8 cellular contexts compared by ENCODE assay signal in genomic region chr9:71910602-71911060, GRCh38. TPM values are rescaled to one million over a fixed set of nuclear protein-coding genes. Genes with fewer than 3 reads are reported as not detected.
DNase-seq lines count a peak whose midpoint lies in the region; ATAC-seq and TF ChIP-seq lines count a peak whose summit lies in the region.

No MANE protein-coding gene starts in this region.

- TF ChIP-seq EP300 in SK-N-SH (IDR thresholded peaks at IDR 0.05; ENCODE audit: borderline replicate concordance in 1 of 2, low read depth in 1 of 2, low read length in 1 of 2): no peak

- H2AFZ ChIP-seq in SK-N-SH (ENCODE audit: low read depth): peak overlapping the region; percentile 57; the same call in 1 of the 2 replicates

- TF ChIP-seq CTCF in SK-N-SH (IDR thresholded peaks at IDR 0.05) (no peak; the same call in 1 of the 2 replicates), fibroblast of pulmonary artery (IDR thresholded peaks at IDR 0.05; ENCODE audit: low read length, missing control alignments) (no peak), prostate gland (IDR thresholded peaks at IDR 0.05) (no peak)

- TF ChIP-seq RAD21 in SK-N-SH (IDR thresholded peaks at IDR 0.05; ENCODE audit: low read length): no peak

- peak overlapping the region; percentile 73 to 91 for H3K4me3 ChIP-seq in SK-N-SH (ENCODE audit: low read depth in 2 of 2, low read length in 1 of 2)
- peak overlapping the region; percentile 93 for H3K4me3 ChIP-seq in fibroblast of pulmonary artery (replicated peaks; ENCODE audit: low read depth, low read length)
- peak overlapping the region; percentile 96 for H3K4me3 ChIP-seq in prostate gland

- WGBS in SK-N-SH (ENCODE audit: low lambda C conversion rate): under 1% methylated on average over 18 of the region's 62 CpGs
- WGBS in prostate gland: under 1% methylated on average over 38 of the region's 62 CpGs

- no peaks in the 10 kb centered on the region for H3K9me2 ChIP-seq in SK-N-SH

- peak overlapping the region; percentile 83 for H3K4me2 ChIP-seq in SK-N-SH

- H4K20me1 ChIP-seq in SK-N-SH (ENCODE audit: insufficient read depth): peaks cover 46% of the 10 kb centered on the region

- H3K27ac ChIP-seq in SK-N-SH (ENCODE audit: low read depth in 2 of 2, low read length in 1 of 2): peak overlapping the region; percentile 85 to 94
- H3K27ac ChIP-seq in prostate gland: peak overlapping the region; percentile 93 to 95

- H3K27me3 Mint-ChIP-seq in activated T-cell treated with anti-CD3 and anti-CD28 coated beads, Interleukin-2, amount 50 U/mL, for 4 hours (ENCODE audit: low read depth): no peaks in the 10 kb centered on the region

- intact Hi-C loops in prostate gland (cut with DNase I): loop anchor here (2.0 kb wide), 1 partner anchor 142 kb away; the partner anchor contains the start of gene CEMIP2

- DNase-seq in activated T-cell treated with anti-CD3 and anti-CD28 coated beads, Interleukin-2, amount 50 U/mL, for 4 hours: no peak
- no peak for DNase-seq in activated T-cell treated with anti-CD3 and anti-CD28 coated beads, Interleukin-2, amount 50 U/mL, for 48 hours
- DNase-seq in SK-N-SH: peak; percentile 63
- DNase-seq in fibroblast of pulmonary artery (ENCODE audit: low read depth): no peak
- DNase-seq in prostate gland (ENCODE audit: low spot score): peak; percentile 10
- no peak for DNase-seq in dermis blood vessel endothelial cell
- no peak for DNase-seq in midbrain (lab: John Stamatoyannopoulos, UW)

- H3K36me3 ChIP-seq in SK-N-SH (replicated peaks in 1 of 2; ENCODE audit: control insufficient read depth in 1 of 2, insufficient read depth in 2 of 2, low read length in 1 of 2) (no peaks in the 10 kb centered on the region), prostate gland (no peaks in the 10 kb centered on the region)

- H3K79me2 ChIP-seq in SK-N-SH (ENCODE audit: insufficient read depth): peaks cover 82% of the 10 kb centered on the region

- H3K36me3 Mint-ChIP-seq in activated T-cell treated with anti-CD3 and anti-CD28 coated beads, Interleukin-2, amount 50 U/mL, for 4 hours (ENCODE audit: insufficient read depth): no peaks in the 10 kb centered on the region

- peak overlapping the region; percentile 88 for H3K9ac ChIP-seq in SK-N-SH

- peak; percentile 9 to 10 for ATAC-seq in activated T-cell treated with anti-CD3 and anti-CD28 coated beads, Interleukin-2, amount 50 U/mL, for 4 hours
- peak; percentile 27 for ATAC-seq in HG02970 (IDR thresholded peaks at IDR 0.05; ENCODE audit: low FRiP score, unreplicated experiment)

- POLR2A ChIA-PET in SK-N-SH (lab: Yijun Ruan, JAX): interaction anchor here (1.0 to 1.3 kb wide), 2 partner anchors 16 to 19 kb away, joined by 4 read pairs; no protein-coding TSS in a partner anchor

- H3K9me3 Mint-ChIP-seq in activated T-cell treated with anti-CD3 and anti-CD28 coated beads, Interleukin-2, amount 50 U/mL, for 4 hours: no peaks in the 10 kb centered on the region

- H3K27me3 ChIP-seq in SK-N-SH (ENCODE audit: insufficient read depth): no peaks in the 10 kb centered on the region
- no peaks in the 10 kb centered on the region for H3K27me3 ChIP-seq in prostate gland (replicated peaks; ENCODE audit: insufficient read depth)

- CTCF ChIA-PET in SK-N-SH (lab: Yijun Ruan, JAX): no interaction called here

- no peak for TF ChIP-seq POLR2A in prostate gland (IDR thresholded peaks at IDR 0.05)

- peaks cover 58% of the 10 kb centered on the region for H3K4me1 Mint-ChIP-seq in activated T-cell treated with anti-CD3 and anti-CD28 coated beads, Interleukin-2, amount 50 U/mL, for 4 hours (ENCODE audit: low read depth)

- peak overlapping the region; percentile 100 for H3K4me3 Mint-ChIP-seq in activated T-cell treated with anti-CD3 and anti-CD28 coated beads, Interleukin-2, amount 50 U/mL, for 4 hours

- H3F3A ChIP-seq in SK-N-SH (replicated peaks; ENCODE audit: insufficient read depth): peaks cover 13% of the 10 kb centered on the region

- H3K4me1 ChIP-seq in SK-N-SH (ENCODE audit: control insufficient read depth in 1 of 2, insufficient read depth in 2 of 2, low read depth in 1 of 2, low read length in 1 of 2) (peaks cover 0 to 7% of the 10 kb centered on the region in 2 experiments; a peak in 2 of 4 replicates), prostate gland (replicated peaks) (no peaks in the 10 kb centered on the region)

- H3K9me3 ChIP-seq in SK-N-SH (no peaks in the 10 kb centered on the region), prostate gland (no peaks in the 10 kb centered on the region)

TF ChIP-seq in SK-N-SH, 30 proteins besides CTCF, POLR2A, EP300 and RAD21:
- TF ChIP-seq NFIC (IDR thresholded peaks at IDR 0.05; ENCODE audit: borderline replicate concordance) (no peak), FOXJ3 (CRISPR knock-in tag; IDR thresholded peaks at IDR 0.05) (no peak), ZBTB33 (IDR thresholded peaks at IDR 0.05; ENCODE audit: borderline replicate concordance, low read depth) (no peak), PBX3 (IDR thresholded peaks at IDR 0.05) (no peak), POLR2AphosphoS5 (IDR thresholded peaks at IDR 0.05; ENCODE audit: low read depth, low read length) (no peak), FOXM1 (IDR thresholded peaks at IDR 0.05; ENCODE audit: low read depth) (no peak), TCF12 (IDR thresholded peaks at IDR 0.05) (no peak), SMC3 (IDR thresholded peaks at IDR 0.05; ENCODE audit: low read depth, low read length) (no peak), MXI1 (IDR thresholded peaks at IDR 0.05; ENCODE audit: low read depth, low read length) (no peak)

RNA-seq across cellular contexts. Expression of gene ABHD17B, which starts 0.4 kb away (rescaled TPM):
- 10 to 100 TPM; 15.5 to 16.4 (median 15.7) TPM for total RNA-seq in activated T-cell treated with anti-CD3 and anti-CD28 coated beads, Interleukin-2, amount 50 U/mL, for 4 hours
- polyA plus RNA-seq in SK-N-SH (2012; rRNA removed): 7.3 and 9.8 TPM in 2 replicates
- polyA plus RNA-seq in SK-N-SH (2012; cell fraction: cytosol; rRNA removed): 9.5 and 10.2 TPM in 2 replicates
- polyA plus RNA-seq in SK-N-SH (2012; cell fraction: nucleus; rRNA removed): 6.3 and 7.9 TPM in 2 replicates
- total RNA-seq in prostate gland (10 to 100 TPM; 31.6 to 42.4 TPM), dermis blood vessel endothelial cell (68.0 and 76.9 TPM in 2 replicates)

RNA-seq across cellular contexts. Expression of gene C9orf85, which starts 0.8 kb away (rescaled TPM):
- 10 to 100 TPM in 1 of 3 donors, 1 to 10 TPM in 2; 9.0 to 11.4 (median 9.1) TPM for total RNA-seq in activated T-cell treated with anti-CD3 and anti-CD28 coated beads, Interleukin-2, amount 50 U/mL, for 4 hours
- 11.1 and 14.4 TPM in 2 replicates for polyA plus RNA-seq in SK-N-SH (2012; rRNA removed)
- polyA plus RNA-seq in SK-N-SH (2012; cell fraction: cytosol; rRNA removed): 18.0 and 25.2 TPM in 2 replicates
- polyA plus RNA-seq in SK-N-SH (2012; cell fraction: nucleus; rRNA removed): 4.9 and 8.3 TPM in 2 replicates
- 10 to 100 TPM; 20.1 to 21.4 TPM for total RNA-seq in prostate gland
- 16.6 and 19.1 TPM in 2 replicates for total RNA-seq in dermis blood vessel endothelial cell

Comparison
In these comparisons a context has a peak if more than half of its experiments do, and no peak if none do; other contexts are left out.
1. DNase-seq: peak in SK-N-SH (single experiment) and prostate gland (single experiment); none in activated T-cell treated with anti-CD3 and anti-CD28 coated beads, Interleukin-2, amount 50 U/mL, for 4 hours (single experiment), activated T-cell treated with anti-CD3 and anti-CD28 coated beads, Interleukin-2, amount 50 U/mL, for 48 hours (0 of 2), fibroblast of pulmonary artery (single experiment), dermis blood vessel endothelial cell (single experiment) and midbrain (single experiment).
2. Peak in every context shown above with its lines, with median percentiles within 50 percentile points of each other: H3K4me3 ChIP-seq.